In genomic region chr1:93960641-93961147, GRCh38 we compare ENCODE assay signal across 16 cellular contexts. TPM values are rescaled to one million over a fixed set of nuclear protein-coding genes. Genes with fewer than 3 reads are reported as not detected.
DNase-seq lines count a peak whose midpoint lies in the region; TF ChIP-seq lines count a peak whose summit lies in the region.
"Had no signal": no experiment of that assay in that cellular context is flagged by ENCODE, and none has a peak within 500 bp of the region (broad histone marks: within the 10 kb centered on the region; RNA-seq: fewer than 3 reads in every experiment).

No MANE protein-coding gene starts in this region.

- H3K9me2 ChIP-seq in hepatocyte (replicated peaks; ENCODE audit: insufficient read depth): no peaks in the 10 kb centered on the region

- intact Hi-C loops in uterus (cut with DNase I; ENCODE audit: low total_unique reads): no loop called here

- no peak overlapping the region for H2AFZ ChIP-seq in hepatocyte

- H3K4me1 ChIP-seq in hepatocyte (ENCODE audit: insufficient read depth): peaks cover 13% of the 10 kb centered on the region
- H3K4me1 ChIP-seq in uterus: no peaks in the 10 kb centered on the region

- H3K9me3 ChIP-seq in WERI-Rb-1 (ENCODE audit: severe bottlenecking) (peaks cover 6% of the 10 kb centered on the region), hepatocyte (ENCODE audit: low read depth) (no peaks in the 10 kb centered on the region), uterus (no peaks in the 10 kb centered on the region)

- 46% methylated on average over 3 of the region's 3 CpGs for WGBS in hepatocyte (ENCODE audit: low lambda C conversion rate, missing lambda C conversion rate)

- DNase-seq in NCI-H345 (lab: John Stamatoyannopoulos, UW) (peak; percentile 2), NCI-H345 treated with DMSO at 0.1 percent for 48 hours (lab: John Stamatoyannopoulos, UW; ENCODE audit: unreplicated experiment) (no peak), WERI-Rb-1 (peak; percentile 45), hepatocyte (ENCODE audit: low spot score) (peak; percentile 52), uterus (no peak), SW480 (ENCODE audit: low spot score) (no peak), NCI-H226 (no peak), kidney glomerular epithelial cell (lab: John Stamatoyannopoulos, UW) (no peak)
- DNase-seq: activated CD8-positive, alpha-beta memory T cell treated with anti-CD3 and anti-CD28 coated beads for 24 hours; amygdala; dermis blood vessel endothelial cell; GDM1; H7; left cardiac atrium; stimulated activated CD4-positive, alpha-beta T cell treated with anti-CD3 and anti-CD28 coated beads, Interleukin-4, amount 100 ng/mL, for 4 hours had no signal

- no peaks in the 10 kb centered on the region for H4K20me1 ChIP-seq in hepatocyte (ENCODE audit: insufficient read depth, poor library complexity, severe bottlenecking)

- H3K4me2 ChIP-seq in hepatocyte: no peak overlapping the region

- H3K27ac ChIP-seq in WERI-Rb-1: peak overlapping the region; percentile 23
- H3K27ac ChIP-seq in hepatocyte: peak overlapping the region; percentile 74
- H3K27ac ChIP-seq in uterus: peak overlapping the region; percentile 22 to 56
- H3K27ac ChIP-seq: SK-N-MC had no signal

- TF ChIP-seq POLR2A in uterus (IDR thresholded peaks at IDR 0.05): no peak

- TF ChIP-seq CTCF in WERI-Rb-1 (IDR thresholded peaks at IDR 0.05; ENCODE audit: low read depth, low read length) (no peak), hepatocyte (IDR thresholded peaks at IDR 0.05; ENCODE audit: poor library complexity) (no peak), uterus (IDR thresholded peaks at IDR 0.05) (no peak)

- no peaks in the 10 kb centered on the region for H3K79me2 ChIP-seq in hepatocyte

- H3K36me3 ChIP-seq in WERI-Rb-1 (no peaks in the 10 kb centered on the region), hepatocyte (replicated peaks; ENCODE audit: insufficient read depth, low read depth) (no peaks in the 10 kb centered on the region), uterus (no peaks in the 10 kb centered on the region)

- H3K4me3 ChIP-seq in WERI-Rb-1 (ENCODE audit: low read depth, low read length): no peak overlapping the region
- H3K4me3 ChIP-seq in hepatocyte: no peak overlapping the region
- no peak overlapping the region for H3K4me3 ChIP-seq in uterus
- H3K4me3 ChIP-seq: SK-N-MC had no signal

- no peaks in the 10 kb centered on the region for H3K27me3 ChIP-seq in WERI-Rb-1 (ENCODE audit: insufficient read depth, low read depth, severe bottlenecking)
- H3K27me3 ChIP-seq in hepatocyte: no peaks in the 10 kb centered on the region
- H3K27me3 ChIP-seq in uterus: no peaks in the 10 kb centered on the region

RNA-seq across cellular contexts. Expression of gene GCLM, which starts 51.5 kb away (rescaled TPM):
- total RNA-seq in hepatocyte: 10.7 and 12.8 TPM in 2 replicates
- polyA plus RNA-seq in hepatocyte: 14.4 and 15.3 TPM in 2 replicates
- 10 to 100 TPM in 1 of 4 donors, 1 to 10 TPM in 2, under 1 TPM in 1; 0.26 to 13.1 (median 9.2) TPM for total RNA-seq in uterus

Comparison
In these comparisons a context has a peak if more than half of its experiments do, and no peak if none do; other contexts are left out.
1. DNase-seq: peak in NCI-H345 (single experiment), WERI-Rb-1 (single experiment) and hepatocyte (single experiment); none in NCI-H345 treated with DMSO at 0.1 percent for 48 hours (single experiment), uterus (0 of 2), SW480 (single experiment), NCI-H226 (single experiment) and kidney glomerular epithelial cell (single experiment).
2. H3K27ac ChIP-seq: peak in every context shown above with its lines; median percentile 74 in hepatocyte; 39 in uterus; 23 in WERI-Rb-1.